ENCODE assay signal across 13 cellular contexts in the genomic region with DNA sequence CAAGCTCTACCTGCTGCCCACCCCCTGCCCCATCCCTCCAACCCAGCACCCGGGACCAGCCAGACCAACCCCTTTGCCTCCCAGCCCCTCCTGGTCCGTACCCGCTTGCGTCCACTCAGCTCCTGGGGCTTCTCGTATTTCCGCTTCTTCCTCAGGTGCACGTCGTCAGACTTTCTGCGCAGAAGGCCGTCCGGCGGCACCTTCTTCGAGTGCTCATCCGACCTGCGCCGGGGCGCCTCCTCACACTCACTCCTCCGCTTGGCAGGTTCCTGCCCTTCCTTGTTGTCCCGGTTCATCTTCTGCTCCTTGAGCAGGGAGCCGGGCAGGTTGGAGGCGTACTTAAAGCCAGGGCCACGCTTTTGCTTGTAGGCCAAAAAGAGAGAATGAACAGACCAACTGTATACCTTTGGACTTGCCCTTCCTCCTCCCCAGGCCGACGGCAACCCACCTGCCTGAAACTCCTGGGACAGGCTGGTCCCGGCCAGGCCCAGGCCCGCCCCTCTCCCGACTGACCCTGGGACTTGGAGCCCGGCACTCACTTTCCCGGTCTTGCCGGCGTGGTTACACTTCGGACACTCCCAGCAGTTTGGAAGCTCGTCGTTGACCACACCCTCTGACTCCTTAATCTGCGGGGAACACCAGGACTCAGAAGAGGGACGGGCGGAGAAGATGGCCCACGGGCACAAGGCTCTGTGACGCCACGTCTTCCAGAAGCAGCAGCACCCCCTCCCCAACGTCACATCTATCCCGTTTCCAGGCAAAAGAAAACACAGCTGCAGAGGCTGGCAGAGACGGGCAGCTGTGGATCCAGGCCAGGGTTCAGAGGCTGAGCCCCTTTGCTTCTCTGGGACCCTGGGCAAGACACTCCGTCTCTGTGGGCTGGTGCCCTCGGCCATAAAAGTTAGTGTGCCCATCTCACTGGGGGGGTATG. TPM values are rescaled to one million over a fixed set of nuclear protein-coding genes. Genes with fewer than 3 reads are reported as not detected.
A peak's percentile ranks its signal among the peaks of the same experiment; 100 is the strongest.
DNase-seq lines count a peak whose midpoint lies in the region; ATAC-seq and TF ChIP-seq lines count a peak whose summit lies in the region.
"Had no signal": no experiment of that assay in that cellular context is flagged by ENCODE, and none has a peak within 500 bp of the region (broad histone marks: within the 10 kb centered on the region; RNA-seq: fewer than 3 reads in every experiment).

No MANE protein-coding gene starts in this region.

- H3K4me1 Mint-ChIP-seq in chondrocyte (ENCODE audit: low read depth) (peaks cover 3% of the 10 kb centered on the region), neural crest cell (peaks cover 10% of the 10 kb centered on the region)

- no peak for ATAC-seq in HG02938 (IDR thresholded peaks at IDR 0.05; ENCODE audit: unreplicated experiment)

- H3K27me3 ChIP-seq in suprapubic skin (no peaks in the 10 kb centered on the region), H7 (ENCODE audit: control insufficient read depth, insufficient read depth, low read length) (no peaks in the 10 kb centered on the region)
- H3K27me3 ChIP-seq: MG63, upper lobe of left lung had no signal

- TF ChIP-seq CTCF in chondrocyte (IDR thresholded peaks at IDR 0.05) (no peak), neural crest cell (conservative IDR thresholded peaks at IDR 0.05) (no peak), suprapubic skin (IDR thresholded peaks at IDR 0.05) (no peak)

- peaks cover 15% of the 10 kb centered on the region for H3K36me3 Mint-ChIP-seq in chondrocyte (ENCODE audit: low read depth)
- peaks cover 15% of the 10 kb centered on the region for H3K36me3 Mint-ChIP-seq in neural crest cell (ENCODE audit: low read depth)

- no peaks in the 10 kb centered on the region for H3K9me3 ChIP-seq in suprapubic skin
- H3K9me3 ChIP-seq: A549, MG63, upper lobe of left lung had no signal

- H3K4me1 ChIP-seq in suprapubic skin, result peaks cover 27% of the 10 kb centered on the region

- 78% methylated on average over 28 of the region's 45 CpGs for WGBS in suprapubic skin

- no peak for TF ChIP-seq EP300 in suprapubic skin (IDR thresholded peaks at IDR 0.05)

- H3K27ac Mint-ChIP-seq in chondrocyte (ENCODE audit: unreplicated experiment) (peak overlapping the region; percentile 17), neural crest cell (ENCODE audit: unreplicated experiment) (no peak overlapping the region)

- H3K36me3 ChIP-seq in suprapubic skin (peaks cover 39% of the 10 kb centered on the region), H7 (replicated peaks; ENCODE audit: control insufficient read depth, insufficient read depth, low read length) (peaks cover 29% of the 10 kb centered on the region)

- no peak overlapping the region for H3K4me3 Mint-ChIP-seq in chondrocyte (ENCODE audit: unreplicated experiment)
- H3K4me3 Mint-ChIP-seq in neural crest cell, result peak overlapping the region; percentile 61

- H3K9me3 Mint-ChIP-seq in chondrocyte (ENCODE audit: low read depth), result no peaks in the 10 kb centered on the region
- no peaks in the 10 kb centered on the region for H3K9me3 Mint-ChIP-seq in neural crest cell

- H3K4me3 ChIP-seq in suprapubic skin, result no peak overlapping the region
- no peak overlapping the region for H3K4me3 ChIP-seq in H7 (ENCODE audit: insufficient read depth, low read depth, low read length)
- H3K4me3 ChIP-seq: A549, lung, MG63, upper lobe of left lung had no signal

- TF ChIP-seq POLR2A in suprapubic skin (IDR thresholded peaks at IDR 0.05), result no peak

- DNase-seq in activated effector memory CD4-positive, alpha-beta T cell treated with anti-CD3 and anti-CD28 coated beads, Interleukin-2, amount 50 U/mL, for 16 hours, result peak; percentile 54
- no peak for DNase-seq in activated effector memory CD4-positive, alpha-beta T cell treated with Interleukin-2 at 50 U/mL for 16 hours
- DNase-seq in chondrocyte (ENCODE audit: low spot score) (no peak), neural crest cell (ENCODE audit: low read depth, low spot score) (no peak), suprapubic skin (ENCODE audit: low spot score in 2 of 2) (peak in 1 of 2 donors; percentile 76), H7 (no peak)
- no peak for DNase-seq in NK-92 treated with Interleukin-12 subunit alpha and Interleukin-12 subunit beta, amount 100 ng/mL, for 24 hours (lab: John Stamatoyannopoulos, UW)
- DNase-seq: NCI-H2081 treated with DMSO at 0.1 percent for 48 hours had no signal

- H3K27me3 Mint-ChIP-seq in chondrocyte (ENCODE audit: low read depth) (no peaks in the 10 kb centered on the region), neural crest cell (ENCODE audit: low read depth) (no peaks in the 10 kb centered on the region)

- peak overlapping the region; percentile 61 for H3K27ac ChIP-seq in suprapubic skin
- H3K27ac ChIP-seq: upper lobe of left lung had no signal

RNA-seq across cellular contexts. Expression of a gene that starts 44.3 kb away (rescaled TPM):
- total RNA-seq in chondrocyte, result 29.9 to 31.3 TPM (median 31.2 TPM) in 3 replicates
- total RNA-seq in neural crest cell, result 58.5 and 60.7 TPM in 2 replicates
- total RNA-seq in suprapubic skin, result 10 to 100 TPM; 14.6 to 40.3 (median 30.4) TPM
- 77.2 and 82.4 TPM in 2 replicates for total RNA-seq in H7 (2014; rRNA removed; shearing (Covaris generic))
